In genomic region chr5:55994998-55995914, GRCh38 we compare ENCODE assay signal across 8 cellular contexts. TPM values are rescaled to one million over a fixed set of nuclear protein-coding genes. Genes with fewer than 3 reads are reported as not detected.
DNase-seq lines count a peak whose midpoint lies in the region; ATAC-seq and TF ChIP-seq lines count a peak whose summit lies in the region.

No MANE protein-coding gene starts in this region.

- H3K9ac ChIP-seq in OCI-LY1 (ENCODE audit: low read length) = peak overlapping the region; percentile 84

- H3K4me3 ChIP-seq in OCI-LY1 (ENCODE audit: low read depth, low read length, poor library complexity, severe bottlenecking) = peak overlapping the region; percentile 95
- peak overlapping the region; percentile 85 for H3K4me3 ChIP-seq in epithelial cell of esophagus (ENCODE audit: low read length)
- peak overlapping the region; percentile 93 for H3K4me3 ChIP-seq in mononuclear cell (ENCODE audit: low read length)

- H3K27me3 ChIP-seq in OCI-LY1 (ENCODE audit: insufficient read depth, low read length) (no peaks in the 10 kb centered on the region), mononuclear cell (ENCODE audit: insufficient read depth, low read length) (no peaks in the 10 kb centered on the region)

- H3F3A ChIP-seq in OCI-LY1 (ENCODE audit: insufficient read depth, low read length) = no peaks in the 10 kb centered on the region

- DNase-seq in DMS 273 (lab: John Stamatoyannopoulos, UW; ENCODE audit: unreplicated experiment) = peak; percentile 99
- DNase-seq in HuH-7.5 (ENCODE audit: low spot score) = peak; percentile 81
- DNase-seq in activated T-cell treated with anti-CD3 and anti-CD28 coated beads for 24 hours (ENCODE audit: low read depth) = peak; percentile 95
- peak; percentile 97 for DNase-seq in epithelial cell of esophagus (ENCODE audit: low read depth)
- peak; percentile 85 to 92 for DNase-seq in stimulated activated CD8-positive, alpha-beta memory T cell treated with anti-CD3 and anti-CD28 coated beads, Interleukin-4, amount 100 ng/mL, for 1 hour (ENCODE audit: low read depth in 2 of 2, low spot score in 1 of 2)

- H3K9me3 ChIP-seq in OCI-LY1 (ENCODE audit: low read length) (no peaks in the 10 kb centered on the region), mononuclear cell (ENCODE audit: low read depth, low read length) (no peaks in the 10 kb centered on the region)

- no peaks in the 10 kb centered on the region for H4K20me1 ChIP-seq in OCI-LY1 (ENCODE audit: insufficient read depth, low read length)

- H2AFZ ChIP-seq in OCI-LY1 (ENCODE audit: low read length) = peak overlapping the region; percentile 68

- peak; percentile 5; the same call in 1 of the 2 replicates for TF ChIP-seq CTCF in OCI-LY1 (IDR thresholded peaks at IDR 0.05; ENCODE audit: low read length)
- TF ChIP-seq CTCF in epithelial cell of esophagus (IDR thresholded peaks at IDR 0.05; ENCODE audit: insufficient read depth, low read depth, low read length, missing control alignments) = no peak

- H3K4me1 ChIP-seq in OCI-LY1 (ENCODE audit: insufficient read depth, low read length, severe bottlenecking) (peaks cover 20% of the 10 kb centered on the region), mononuclear cell (ENCODE audit: insufficient read depth, low read length) (peaks cover 31% of the 10 kb centered on the region)

- no peaks in the 10 kb centered on the region for H3K9me2 ChIP-seq in OCI-LY1 (ENCODE audit: low read depth, low read length)

- ATAC-seq in GM21528 (IDR thresholded peaks at IDR 0.05; ENCODE audit: low FRiP score, unreplicated experiment) = peak; percentile 97

- H3K27ac ChIP-seq in OCI-LY1 (ENCODE audit: low read depth, low read length, poor library complexity, severe bottlenecking) = no peak overlapping the region

- no peaks in the 10 kb centered on the region for H3K36me3 ChIP-seq in OCI-LY1 (ENCODE audit: insufficient read depth, low read length)

- peak overlapping the region; percentile 100 for H3K4me2 ChIP-seq in OCI-LY1 (ENCODE audit: low read length)

- no peaks in the 10 kb centered on the region for H3K79me2 ChIP-seq in OCI-LY1 (ENCODE audit: insufficient read depth, low read length)

RNA-seq across cellular contexts. Expression of gene IL6ST, which starts 0.5 kb away (rescaled TPM):
- 458 TPM for total RNA-seq in mononuclear cell
